19 cellular contexts compared by ENCODE assay signal in genomic region chr4:177511611-177512010, GRCh38.
DNase-seq lines count a peak whose midpoint lies in the region; ATAC-seq and TF ChIP-seq lines count a peak whose summit lies in the region.
"Had no signal": no experiment of that assay in that cellular context is flagged by ENCODE, and none has a peak within 500 bp of the region (broad histone marks: within the 10 kb centered on the region; RNA-seq: fewer than 3 reads in every experiment).

No MANE protein-coding gene starts in this region.

- TF ChIP-seq POLR2A in body of pancreas (IDR thresholded peaks at IDR 0.05), result no peak

- H3K4me3 ChIP-seq in body of pancreas (no peak overlapping the region), lung (no peak overlapping the region)
- H3K4me3 ChIP-seq in CD4-positive, alpha-beta memory T cell (ENCODE audit: low read length in 2 of 2), result no peak overlapping the region
- H3K4me3 ChIP-seq: spleen, thyroid gland had no signal

- H3K4me3 Mint-ChIP-seq in CD4-positive, alpha-beta memory T cell, result no peak overlapping the region
- H3K4me3 Mint-ChIP-seq: activated naive CD4-positive, alpha-beta T cell treated with anti-CD3 and anti-CD28 coated beads for 36 hours; naive thymus-derived CD4-positive, alpha-beta T cell had no signal

- 40 to 53% methylated on average over 3 of the region's 3 CpGs for WGBS in body of pancreas, 2 donors
- WGBS in lung, 2 donors, result 72 to 80% methylated on average over 3 of the region's 3 CpGs

- CTCF ChIA-PET in CD4-positive, alpha-beta memory T cell (lab: Charles Lee; ENCODE audit: partially characterized antibody), result no interaction called here

- H3K27me3 ChIP-seq in body of pancreas (no peaks in the 10 kb centered on the region), lung (ENCODE audit: control insufficient read depth, insufficient read depth) (no peaks in the 10 kb centered on the region)
- H3K27me3 ChIP-seq in CD4-positive, alpha-beta memory T cell (ENCODE audit: insufficient read depth, low read length), result no peaks in the 10 kb centered on the region
- H3K27me3 ChIP-seq: spleen, thyroid gland had no signal

- TF ChIP-seq CTCF in body of pancreas (IDR thresholded peaks at IDR 0.05) (no peak), lung (IDR thresholded peaks at IDR 0.05; ENCODE audit: control extremely low read depth, extremely low read depth) (no peak)

- no peaks in the 10 kb centered on the region for H3K27me3 Mint-ChIP-seq in CD4-positive, alpha-beta memory T cell

- intact Hi-C loops in body of pancreas (cut with DNase I), result no loop called here
- intact Hi-C loops in CD4-positive, alpha-beta memory T cell (cut with micrococcal nuclease), result no loop called here

- POLR2A ChIA-PET in CD4-positive, alpha-beta memory T cell (lab: Charles Lee; ENCODE audit: partially characterized antibody), result no interaction called here

- peaks cover 6% of the 10 kb centered on the region for H3K4me1 ChIP-seq in body of pancreas
- no peaks in the 10 kb centered on the region for H3K4me1 ChIP-seq in lung (ENCODE audit: control insufficient read depth in 2 of 2, insufficient read depth in 2 of 2, low read length in 2 of 2)
- H3K4me1 ChIP-seq in CD4-positive, alpha-beta memory T cell (ENCODE audit: insufficient read depth, low read length), result no peaks in the 10 kb centered on the region
- H3K4me1 ChIP-seq: spleen, thyroid gland had no signal

- DNase-seq in SIG-M5 treated with dmso at 0.1 percent for 504 hours (lab: John Stamatoyannopoulos, UW; ENCODE audit: unreplicated experiment) (peak; percentile 58), SIG-M5 (lab: John Stamatoyannopoulos, UW) (no peak), body of pancreas (peak in 3 of 4 donors; percentile 29 to 40 (median 34)), lung (ENCODE audit: low spot score) (peak; percentile 48), A172 (ENCODE audit: low spot score) (no peak), putamen (ENCODE audit: low spot score) (no peak), cerebellar nuclear complex (lab: John Stamatoyannopoulos, UW) (no peak)
- DNase-seq in CD4-positive, alpha-beta memory T cell, result no peak
- DNase-seq: activated CD4-positive, alpha-beta T cell treated with anti-CD3 and anti-CD28 coated beads, Interleukin-2, amount 50 U/mL, for 1 hour; activated naive CD4-positive, alpha-beta T cell treated with anti-CD3 and anti-CD28 coated beads for 36 hours; DMS79; GOT3; Kasumi-1; naive thymus-derived CD4-positive, alpha-beta T cell; NCI-H1436 treated with DMSO at 0.1 percent for 48 hours; NCI-H524 treated with DMSO at 0.1 percent for 48 hours; spleen; thyroid gland had no signal

- ATAC-seq in body of pancreas (peak; percentile 58), lung (ENCODE audit: insufficient read depth, low FRiP score) (no peak)
- ATAC-seq: naive thymus-derived CD4-positive, alpha-beta T cell had no signal

- no peak overlapping the region for H3K27ac Mint-ChIP-seq in CD4-positive, alpha-beta memory T cell
- H3K27ac Mint-ChIP-seq: activated naive CD4-positive, alpha-beta T cell treated with anti-CD3 and anti-CD28 coated beads for 36 hours; progenitor cell of endocrine pancreas had no signal

- no peaks in the 10 kb centered on the region for H3K4me1 Mint-ChIP-seq in CD4-positive, alpha-beta memory T cell

- H3K36me3 ChIP-seq in body of pancreas (replicated peaks in 1 of 2; ENCODE audit: insufficient read depth in 1 of 2, low read depth in 2 of 2) (no peaks in the 10 kb centered on the region), lung (ENCODE audit: control insufficient read depth in 2 of 2, insufficient read depth in 2 of 2, low read length in 2 of 2) (no peaks in the 10 kb centered on the region)
- H3K36me3 ChIP-seq in CD4-positive, alpha-beta memory T cell (ENCODE audit: insufficient read depth, low read length), result no peaks in the 10 kb centered on the region
- H3K36me3 ChIP-seq: spleen, thyroid gland had no signal

- H3K9me3 ChIP-seq in body of pancreas (no peaks in the 10 kb centered on the region), lung (ENCODE audit: control insufficient read depth in 2 of 2, insufficient read depth in 1 of 2, low read length in 1 of 2) (no peaks in the 10 kb centered on the region)
- H3K9me3 ChIP-seq in CD4-positive, alpha-beta memory T cell (ENCODE audit: control insufficient read depth in 1 of 2, low read length in 2 of 2), result no peaks in the 10 kb centered on the region
- H3K9me3 ChIP-seq: thyroid gland had no signal

- H3K36me3 Mint-ChIP-seq in CD4-positive, alpha-beta memory T cell, result peaks cover 0 to 5% of the 10 kb centered on the region in 2 donors

- no peak overlapping the region for H3K27ac ChIP-seq in body of pancreas
- no peak overlapping the region for H3K27ac ChIP-seq in lung (ENCODE audit: low read depth in 1 of 2, low read length in 1 of 2)
- no peak overlapping the region for H3K27ac ChIP-seq in CD4-positive, alpha-beta memory T cell (ENCODE audit: low read depth, low read length)
- H3K27ac ChIP-seq: spleen, thyroid gland had no signal

- peaks cover 0 to 2% (median 0%) of the 10 kb centered on the region in 8 donors for H3K9me3 Mint-ChIP-seq in CD4-positive, alpha-beta memory T cell
- H3K9me3 Mint-ChIP-seq: activated naive CD4-positive, alpha-beta T cell treated with anti-CD3 and anti-CD28 coated beads for 36 hours had no signal

Comparison
In these comparisons a context has a peak if more than half of its experiments do, and no peak if none do; other contexts are left out.
1. DNase-seq: peak in SIG-M5 treated with dmso at 0.1 percent for 504 hours (single experiment), body of pancreas (3 of 4) and lung (single experiment); none in SIG-M5 (single experiment), A172 (single experiment), CD4-positive, alpha-beta memory T cell (0 of 5), putamen (single experiment) and cerebellar nuclear complex (0 of 2).